ENCODE assay signal across 8 cellular contexts in genomic region chr10:110672580-110672919, GRCh38. TPM values are rescaled to one million over a fixed set of nuclear protein-coding genes. Genes with fewer than 3 reads are reported as not detected.
DNase-seq lines count a peak whose midpoint lies in the region; ATAC-seq and TF ChIP-seq lines count a peak whose summit lies in the region.

No MANE protein-coding gene starts in this region.

- peak in 1 of 2 donors; percentile 48 for ATAC-seq in activated T-cell treated with anti-CD3 and anti-CD28 coated beads, Interleukin-2, amount 50 U/mL, for 72 hours (replicated peaks in 1 of 2)
- peak; percentile 10 for ATAC-seq in HG03558 (IDR thresholded peaks at IDR 0.05; ENCODE audit: extremely low read depth, unreplicated experiment)
- peak; percentile 35 to 40 for ATAC-seq in naive B cell (ENCODE audit: low read depth in 2 of 2)

- peaks cover 12% of the 10 kb centered on the region for H3K4me1 Mint-ChIP-seq in activated T-cell treated with anti-CD3 and anti-CD28 coated beads, Interleukin-2, amount 50 U/mL, for 72 hours (ENCODE audit: low read depth)
- H3K4me1 Mint-ChIP-seq in naive B cell, result peaks cover 0 to 12% (median 7%) of the 10 kb centered on the region in 3 donors

- no peak for DNase-seq in activated T-cell treated with anti-CD3 and anti-CD28 coated beads, Interleukin-2, amount 50 U/mL, for 72 hours
- no peak for DNase-seq in activated T-cell treated with anti-CD3 and anti-CD28 coated beads, Interleukin-2, amount 50 U/mL, for 1 hour
- DNase-seq in choroid plexus epithelial cell (ENCODE audit: low read depth), result no peak
- DNase-seq in naive B cell, result no peak
- DNase-seq in dedifferentiated amniotic fluid mesenchymal stem cell (ENCODE audit: extremely low spot score), result no peak
- no peak for DNase-seq in pons (ENCODE audit: low spot score)
- DNase-seq in NCI-H187 (lab: John Stamatoyannopoulos, UW), result no peak

- TF ChIP-seq CTCF in choroid plexus epithelial cell (conservative IDR thresholded peaks at IDR 0.05; ENCODE audit: low read depth, low read length), result no peak

- H3K9me3 Mint-ChIP-seq in activated T-cell treated with anti-CD3 and anti-CD28 coated beads, Interleukin-2, amount 50 U/mL, for 72 hours, result no peaks in the 10 kb centered on the region
- no peaks in the 10 kb centered on the region for H3K9me3 Mint-ChIP-seq in naive B cell

- peaks cover 14% of the 10 kb centered on the region for H3K27me3 Mint-ChIP-seq in activated T-cell treated with anti-CD3 and anti-CD28 coated beads, Interleukin-2, amount 50 U/mL, for 72 hours (ENCODE audit: low read depth)
- H3K27me3 Mint-ChIP-seq in naive B cell, result peaks cover 18 to 35% (median 23%) of the 10 kb centered on the region in 3 donors

- H3K36me3 Mint-ChIP-seq in activated T-cell treated with anti-CD3 and anti-CD28 coated beads, Interleukin-2, amount 50 U/mL, for 72 hours (ENCODE audit: insufficient read depth in 2 of 2), result no peaks in the 10 kb centered on the region
- no peaks in the 10 kb centered on the region for H3K36me3 Mint-ChIP-seq in naive B cell

- peak overlapping the region; percentile 96 to 99 for H3K4me3 Mint-ChIP-seq in activated T-cell treated with anti-CD3 and anti-CD28 coated beads, Interleukin-2, amount 50 U/mL, for 72 hours
- H3K4me3 Mint-ChIP-seq in naive B cell, result peak overlapping the region; percentile 88 to 96 (median 94)

- peak overlapping the region; percentile 76 for H3K4me3 ChIP-seq in choroid plexus epithelial cell (ENCODE audit: low read depth, low read length)

- H3K27ac Mint-ChIP-seq in activated T-cell treated with anti-CD3 and anti-CD28 coated beads, Interleukin-2, amount 50 U/mL, for 72 hours, result peak overlapping the region; percentile 86
- H3K27ac Mint-ChIP-seq in naive B cell, result peak overlapping the region in 5 of 6 donors; percentile 81 to 98 (median 90)

RNA-seq across cellular contexts. Expression of gene RBM20, which starts 28.4 kb away (rescaled TPM):
- total RNA-seq in activated T-cell treated with anti-CD3 and anti-CD28 coated beads, Interleukin-2, amount 50 U/mL, for 72 hours, result under 1 TPM; 0.37 to 0.72 TPM
- polyA plus RNA-seq in naive B cell (ENCODE audit: low read depth in 6 of 6), result under 1 TPM in 1 of 6 donors, not detected in 5; 0.05 TPM
